In genomic region chr2:196131384-196131861, GRCh38 we compare ENCODE assay signal across 1 cellular context.
TF ChIP-seq lines count a peak whose summit lies in the region.

No MANE protein-coding gene starts in this region.

TF ChIP-seq in K562, 482 proteins besides CTCF, POLR2A, EP300 and RAD21 (continued from another document and continues in another):
- TF ChIP-seq, protein P1, sequence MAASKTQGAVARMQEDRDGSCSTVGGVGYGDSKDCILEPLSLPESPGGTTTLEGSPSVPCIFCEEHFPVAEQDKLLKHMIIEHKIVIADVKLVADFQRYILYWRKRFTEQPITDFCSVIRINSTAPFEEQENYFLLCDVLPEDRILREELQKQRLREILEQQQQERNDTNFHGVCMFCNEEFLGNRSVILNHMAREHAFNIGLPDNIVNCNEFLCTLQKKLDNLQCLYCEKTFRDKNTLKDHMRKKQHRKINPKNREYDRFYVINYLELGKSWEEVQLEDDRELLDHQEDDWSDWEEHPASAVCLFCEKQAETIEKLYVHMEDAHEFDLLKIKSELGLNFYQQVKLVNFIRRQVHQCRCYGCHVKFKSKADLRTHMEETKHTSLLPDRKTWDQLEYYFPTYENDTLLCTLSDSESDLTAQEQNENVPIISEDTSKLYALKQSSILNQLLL (CRISPR knock-in tag; IDR thresholded peaks at IDR 0.05; ENCODE audit: borderline replicate concordance) = no peak
- no peak for TF ChIP-seq SMARCE1 (IDR thresholded peaks at IDR 0.05)
- no peak for TF ChIP-seq BRF2 (IDR thresholded peaks at IDR 0.05; ENCODE audit: borderline replicate concordance, insufficient read depth, insufficient read length)
- TF ChIP-seq ZNF274 (IDR thresholded peaks at IDR 0.05; ENCODE audit: borderline replicate concordance, low read depth, low read length) = no peak
- TF ChIP-seq NR3C1 (CRISPR knock-in tag; IDR thresholded peaks at IDR 0.05) = no peak
- TF ChIP-seq ELF4 (CRISPR knock-in tag; IDR thresholded peaks at IDR 0.05) = no peak
- TF ChIP-seq STAG1 (CRISPR knock-in tag; IDR thresholded peaks at IDR 0.05; ENCODE audit: borderline replicate concordance) = peak; percentile 39; the same call in 1 of the 2 replicates
- peak; percentile 58 for TF ChIP-seq ZBTB33 (CRISPR knock-in tag; IDR thresholded peaks at IDR 0.05)
- 0 out of 2 replicates have a peak, but pooled peaks have one; percentile 28 for TF ChIP-seq TEAD4 (IDR thresholded peaks at IDR 0.05; ENCODE audit: low read length)
- TF ChIP-seq TEAD4 (CRISPR knock-in tag; IDR thresholded peaks at IDR 0.05; ENCODE audit: borderline replicate concordance) = no peak
- TF ChIP-seq, protein P2, sequence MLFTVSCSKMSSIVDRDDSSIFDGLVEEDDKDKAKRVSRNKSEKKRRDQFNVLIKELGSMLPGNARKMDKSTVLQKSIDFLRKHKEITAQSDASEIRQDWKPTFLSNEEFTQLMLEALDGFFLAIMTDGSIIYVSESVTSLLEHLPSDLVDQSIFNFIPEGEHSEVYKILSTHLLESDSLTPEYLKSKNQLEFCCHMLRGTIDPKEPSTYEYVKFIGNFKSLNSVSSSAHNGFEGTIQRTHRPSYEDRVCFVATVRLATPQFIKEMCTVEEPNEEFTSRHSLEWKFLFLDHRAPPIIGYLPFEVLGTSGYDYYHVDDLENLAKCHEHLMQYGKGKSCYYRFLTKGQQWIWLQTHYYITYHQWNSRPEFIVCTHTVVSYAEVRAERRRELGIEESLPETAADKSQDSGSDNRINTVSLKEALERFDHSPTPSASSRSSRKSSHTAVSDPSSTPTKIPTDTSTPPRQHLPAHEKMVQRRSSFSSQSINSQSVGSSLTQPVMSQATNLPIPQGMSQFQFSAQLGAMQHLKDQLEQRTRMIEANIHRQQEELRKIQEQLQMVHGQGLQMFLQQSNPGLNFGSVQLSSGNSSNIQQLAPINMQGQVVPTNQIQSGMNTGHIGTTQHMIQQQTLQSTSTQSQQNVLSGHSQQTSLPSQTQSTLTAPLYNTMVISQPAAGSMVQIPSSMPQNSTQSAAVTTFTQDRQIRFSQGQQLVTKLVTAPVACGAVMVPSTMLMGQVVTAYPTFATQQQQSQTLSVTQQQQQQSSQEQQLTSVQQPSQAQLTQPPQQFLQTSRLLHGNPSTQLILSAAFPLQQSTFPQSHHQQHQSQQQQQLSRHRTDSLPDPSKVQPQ (CRISPR knock-in tag; IDR thresholded peaks at IDR 0.05; ENCODE audit: borderline replicate concordance) = no peak
- no peak for TF ChIP-seq SNRNP70 (optimal IDR thresholded peaks at IDR 0.05; ENCODE audit: low read depth, low read length)
- TF ChIP-seq IFI16 (CRISPR knock-in tag; IDR thresholded peaks at IDR 0.05) = no peak
- no peak for TF ChIP-seq ZNF583 (CRISPR knock-in tag; IDR thresholded peaks at IDR 0.05)
- no peak for TF ChIP-seq RBM17 (IDR thresholded peaks at IDR 0.05; ENCODE audit: borderline replicate concordance, low read depth, low read length)
- TF ChIP-seq, protein P3, sequence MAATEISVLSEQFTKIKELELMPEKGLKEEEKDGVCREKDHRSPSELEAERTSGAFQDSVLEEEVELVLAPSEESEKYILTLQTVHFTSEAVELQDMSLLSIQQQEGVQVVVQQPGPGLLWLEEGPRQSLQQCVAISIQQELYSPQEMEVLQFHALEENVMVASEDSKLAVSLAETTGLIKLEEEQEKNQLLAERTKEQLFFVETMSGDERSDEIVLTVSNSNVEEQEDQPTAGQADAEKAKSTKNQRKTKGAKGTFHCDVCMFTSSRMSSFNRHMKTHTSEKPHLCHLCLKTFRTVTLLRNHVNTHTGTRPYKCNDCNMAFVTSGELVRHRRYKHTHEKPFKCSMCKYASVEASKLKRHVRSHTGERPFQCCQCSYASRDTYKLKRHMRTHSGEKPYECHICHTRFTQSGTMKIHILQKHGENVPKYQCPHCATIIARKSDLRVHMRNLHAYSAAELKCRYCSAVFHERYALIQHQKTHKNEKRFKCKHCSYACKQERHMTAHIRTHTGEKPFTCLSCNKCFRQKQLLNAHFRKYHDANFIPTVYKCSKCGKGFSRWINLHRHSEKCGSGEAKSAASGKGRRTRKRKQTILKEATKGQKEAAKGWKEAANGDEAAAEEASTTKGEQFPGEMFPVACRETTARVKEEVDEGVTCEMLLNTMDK (IDR thresholded peaks at IDR 0.05; ENCODE audit: borderline replicate concordance, insufficient read depth, low read depth, low read length, poor library complexity, severe bottlenecking) = no peak
- TF ChIP-seq TGIF2 (CRISPR knock-in tag; IDR thresholded peaks at IDR 0.05) = no peak
- TF ChIP-seq STAT5B (CRISPR knock-in tag; IDR thresholded peaks at IDR 0.05) = no peak
- TF ChIP-seq MGA (IDR thresholded peaks at IDR 0.05) = peak; percentile 27; the same call in 1 of the 2 replicates
- TF ChIP-seq ELK3 (CRISPR knock-in tag; IDR thresholded peaks at IDR 0.05) = no peak
- no peak for TF ChIP-seq NFYB (IDR thresholded peaks at IDR 0.05; ENCODE audit: extremely low read depth, insufficient read length)
- no peak for TF ChIP-seq FOXJ3 (CRISPR knock-in tag; IDR thresholded peaks at IDR 0.05)
- TF ChIP-seq, protein P4, sequence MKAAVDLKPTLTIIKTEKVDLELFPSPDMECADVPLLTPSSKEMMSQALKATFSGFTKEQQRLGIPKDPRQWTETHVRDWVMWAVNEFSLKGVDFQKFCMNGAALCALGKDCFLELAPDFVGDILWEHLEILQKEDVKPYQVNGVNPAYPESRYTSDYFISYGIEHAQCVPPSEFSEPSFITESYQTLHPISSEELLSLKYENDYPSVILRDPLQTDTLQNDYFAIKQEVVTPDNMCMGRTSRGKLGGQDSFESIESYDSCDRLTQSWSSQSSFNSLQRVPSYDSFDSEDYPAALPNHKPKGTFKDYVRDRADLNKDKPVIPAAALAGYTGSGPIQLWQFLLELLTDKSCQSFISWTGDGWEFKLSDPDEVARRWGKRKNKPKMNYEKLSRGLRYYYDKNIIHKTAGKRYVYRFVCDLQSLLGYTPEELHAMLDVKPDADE (conservative IDR thresholded peaks at IDR 0.05; ENCODE audit: control insufficient read depth, low read depth, low read length) = no peak
- no peak for TF ChIP-seq MYNN (IDR thresholded peaks at IDR 0.05)
- no peak for TF ChIP-seq MYNN (CRISPR knock-in tag; IDR thresholded peaks at IDR 0.05)
- TF ChIP-seq THRA (IDR thresholded peaks at IDR 0.05) = peak; percentile 89
- no peak for TF ChIP-seq E2F4 (CRISPR knock-in tag; IDR thresholded peaks at IDR 0.05; ENCODE audit: low read depth)
